Comparison of ENCODE assay signal across 10 cellular contexts in genomic region chr5:6704361-6704851, GRCh38. TPM values are rescaled to one million over a fixed set of nuclear protein-coding genes. Genes with fewer than 3 reads are reported as not detected.
A peak's percentile ranks its signal among the peaks of the same experiment; 100 is the strongest.
DNase-seq lines count a peak whose midpoint lies in the region; ATAC-seq and TF ChIP-seq lines count a peak whose summit lies in the region.
"Had no signal": no experiment of that assay in that cellular context is flagged by ENCODE, and none has a peak within 500 bp of the region (broad histone marks: within the 10 kb centered on the region; RNA-seq: fewer than 3 reads in every experiment).

No MANE protein-coding gene starts in this region.

- peaks cover 7% of the 10 kb centered on the region for H3K4me1 Mint-ChIP-seq in activated T-cell treated with anti-CD3 and anti-CD28 coated beads, Interleukin-2, amount 50 U/mL, for 24 hours (ENCODE audit: low read depth)

- peak overlapping the region; percentile 49 for H3K27ac ChIP-seq in VCaP
- H3K27ac ChIP-seq in sigmoid colon = peak overlapping the region; percentile 81 to 85 (median 83)

- peaks cover 21% of the 10 kb centered on the region for H3K27me3 Mint-ChIP-seq in activated T-cell treated with anti-CD3 and anti-CD28 coated beads, Interleukin-2, amount 50 U/mL, for 24 hours

- no peaks in the 10 kb centered on the region for H3K36me3 Mint-ChIP-seq in activated T-cell treated with anti-CD3 and anti-CD28 coated beads, Interleukin-2, amount 50 U/mL, for 24 hours (ENCODE audit: low read depth)

- H3K9me3 ChIP-seq in sigmoid colon = no peaks in the 10 kb centered on the region

- no peaks in the 10 kb centered on the region for H3K36me3 ChIP-seq in sigmoid colon

- no peak overlapping the region for H3K4me3 ChIP-seq in sigmoid colon

- H3K4me3 Mint-ChIP-seq in activated T-cell treated with anti-CD3 and anti-CD28 coated beads, Interleukin-2, amount 50 U/mL, for 24 hours = no peak overlapping the region

- no peaks in the 10 kb centered on the region for H3K27me3 ChIP-seq in sigmoid colon

- H3K4me1 ChIP-seq in sigmoid colon = peaks cover 0 to 32% (median 26%) of the 10 kb centered on the region in 4 donors

- no peak overlapping the region for H3K27ac Mint-ChIP-seq in activated T-cell treated with anti-CD3 and anti-CD28 coated beads, Interleukin-2, amount 50 U/mL, for 24 hours

- TF ChIP-seq EP300 in sigmoid colon (IDR thresholded peaks at IDR 0.05) = peak; percentile 71 to 89 (median 78)

- H3K9me3 Mint-ChIP-seq in activated T-cell treated with anti-CD3 and anti-CD28 coated beads, Interleukin-2, amount 50 U/mL, for 24 hours = no peaks in the 10 kb centered on the region

- 53 to 61% methylated on average over 11 of the region's 11 CpGs for WGBS in sigmoid colon, 2 donors

- intact Hi-C loops in head of caudate nucleus (cut with DNase I) (no loop called here), sigmoid colon (cut with DNase I) (loop anchor here (2.0 kb wide), 1 partner anchor 72 kb away; the partner anchor contains the start of genes NSUN2 and SRD5A1)

- DNase-seq in GM04503 (ENCODE audit: low read depth) = peak; percentile 64
- peak in 36 of 42 donors; percentile 29 to 89 (median 66) for DNase-seq in head of caudate nucleus
- peak; percentile 95 for DNase-seq in sigmoid colon
- DNase-seq in CD1c-positive myeloid dendritic cell (ENCODE audit: extremely low spot score) = no peak
- no peak for DNase-seq in activated T-cell treated with anti-CD3 and anti-CD28 coated beads, Interleukin-2, amount 50 U/mL, for 24 hours
- no peak for DNase-seq in stimulated activated CD4-positive, alpha-beta T cell treated with anti-CD3 and anti-CD28 coated beads, Interleukin-2, amount 100 ng/mL, for 48 hours
- DNase-seq: activated CD8-positive, alpha-beta memory T cell treated with anti-CD3 and anti-CD28 coated beads for 24 hours; NCI-H2081 treated with DMSO at 0.1 percent for 48 hours had no signal

- TF ChIP-seq POLR2A in sigmoid colon (IDR thresholded peaks at IDR 0.05) = no peak

- no peak for ATAC-seq in HG03135 (IDR thresholded peaks at IDR 0.05; ENCODE audit: unreplicated experiment)

- TF ChIP-seq CTCF in VCaP (conservative IDR thresholded peaks at IDR 0.05) = no peak
- no peak for TF ChIP-seq CTCF in sigmoid colon (IDR thresholded peaks at IDR 0.05)

RNA-seq across cellular contexts. Expression of gene TENT4A, which starts 8.8 kb away (rescaled TPM):
- 10 to 100 TPM; 14.6 to 27.4 (median 18.7) TPM for total RNA-seq in sigmoid colon
- polyA plus RNA-seq in sigmoid colon = 10 to 100 TPM in 1 of 3 donors, 1 to 10 TPM in 2; 3.0 to 12.5 (median 3.2) TPM

Comparison
In these comparisons a context has a peak if more than half of its experiments do, and no peak if none do; other contexts are left out.
1. DNase-seq: peak in GM04503 (single experiment), head of caudate nucleus (36 of 42) and sigmoid colon (single experiment); none in CD1c-positive myeloid dendritic cell (single experiment), activated T-cell treated with anti-CD3 and anti-CD28 coated beads, Interleukin-2, amount 50 U/mL, for 24 hours (single experiment) and stimulated activated CD4-positive, alpha-beta T cell treated with anti-CD3 and anti-CD28 coated beads, Interleukin-2, amount 100 ng/mL, for 48 hours (0 of 2).